In genomic region chr1:165179306-165179705, GRCh38 we compare ENCODE assay signal across 33 cellular contexts.
"Had no signal": no experiment of that assay in that cellular context is flagged by ENCODE, and none has a peak within 500 bp of the region (broad histone marks: within the 10 kb centered on the region; RNA-seq: fewer than 3 reads in every experiment).

No MANE protein-coding gene starts in this region.

- H3K27ac ChIP-seq: KMS-11 had no signal

- DNase-seq: Karpas-422, Kasumi-1, KG1, MG63, MM.1S, NCI-H1048, NCI-H1092, NCI-H1092 treated with DMSO at 0.1 percent for 48 hours, NCI-H1105, NCI-H1105 treated with DMSO at 0.1 percent for 48 hours, NCI-H1417, NCI-H1417 treated with DMSO at 0.1 percent for 48 hours, NCI-H1436 treated with DMSO at 0.1 percent for 48 hours, NCI-H146, NCI-H1694, NCI-H1694 treated with DMSO at 0.1 percent for 48 hours, NCI-H187, NCI-H187 treated with DMSO at 0.1 percent for 48 hours, NCI-H1930, NCI-H2029, NCI-H2029 treated with DMSO at 0.1 percent for 48 hours, NCI-H2081, NCI-H2081 treated with DMSO at 0.1 percent for 48 hours, NCI-H2107, NCI-H2171, NCI-H2171 treated with DMSO at 0.1 percent for 48 hours, NCI-H2227 treated with DMSO at 0.1 percent for 48 hours, NCI-H226, NCI-H345, NCI-H446, NCI-H446 treated with DMSO at 0.1 percent for 48 hours, NCI-H510A had no signal

- H3K9ac ChIP-seq: KMS-11 had no signal

- H3K9me3 ChIP-seq: MG63 had no signal

- H3K4me3 ChIP-seq: MG63 had no signal

- H3K27me3 ChIP-seq: MG63 had no signal

- H3K4me2 ChIP-seq: KMS-11 had no signal

- H3K36me3 ChIP-seq: MG63 had no signal
